Comparison of ENCODE assay signal across 13 cellular contexts in genomic region chr13:94073006-94073744, GRCh38.
DNase-seq lines count a peak whose midpoint lies in the region; ATAC-seq lines count a peak whose summit lies in the region.
"Had no signal": no experiment of that assay in that cellular context is flagged by ENCODE, and none has a peak within 500 bp of the region (broad histone marks: within the 10 kb centered on the region; RNA-seq: fewer than 3 reads in every experiment).

No MANE protein-coding gene starts in this region.

- peak; percentile 45 for DNase-seq in AG08396 (ENCODE audit: low spot score)
- peak; percentile 8 for DNase-seq in H4 (ENCODE audit: low spot score)
- peak; percentile 16 to 20 for DNase-seq in SHP77 (lab: John Stamatoyannopoulos, UW)
- DNase-seq in hepatic stellate cell (ENCODE audit: low spot score), result peak; percentile 6
- no peak for DNase-seq in foreskin melanocyte
- DNase-seq in SW480 (ENCODE audit: low spot score), result no peak
- DNase-seq: CD8-positive, alpha-beta T cell; effector CD4-positive, alpha-beta T cell; midbrain; MM.1S had no signal

- ATAC-seq in HG03520 (IDR thresholded peaks at IDR 0.05; ENCODE audit: unreplicated experiment) (no peak), HG03342 (IDR thresholded peaks at IDR 0.05; ENCODE audit: unreplicated experiment) (no peak)
- ATAC-seq: CD8-positive, alpha-beta T cell; GM12878 had no signal

Comparison
In these comparisons a context has a peak if more than half of its experiments do, and no peak if none do; other contexts are left out.
1. DNase-seq: peak in AG08396 (single experiment), H4 (single experiment), SHP77 (2 of 2) and hepatic stellate cell (single experiment); none in foreskin melanocyte (single experiment) and SW480 (single experiment).